Comparison of ENCODE assay signal across 16 cellular contexts in genomic region chr3:12413721-12414255, GRCh38.
"Had no signal": no experiment of that assay in that cellular context is flagged by ENCODE, and none has a peak within 500 bp of the region (broad histone marks: within the 10 kb centered on the region; RNA-seq: fewer than 3 reads in every experiment).

No MANE protein-coding gene starts in this region.

- H3K27ac Mint-ChIP-seq: activated naive CD8-positive, alpha-beta T cell; stimulated activated naive CD8-positive, alpha-beta T cell treated with anti-CD3 and anti-CD28 coated beads, Interleukin-15, Interleukin-2, amounts not matched to agents 100 ng/mL and 50 ng/mL, for 24 hours had no signal

- H3K36me3 ChIP-seq: brain microvascular endothelial cell, esophagus squamous epithelium, thoracic aorta had no signal

- ATAC-seq: activated CD4-positive, CD25-positive, alpha-beta regulatory T cell treated with anti-CD3 and anti-CD28 coated beads, Interleukin-2, amount 50 U/mL, for 24 hours; left colon had no signal

- H3K4me3 Mint-ChIP-seq: activated naive CD8-positive, alpha-beta T cell; stimulated activated naive CD8-positive, alpha-beta T cell treated with anti-CD3 and anti-CD28 coated beads, Interleukin-15, Interleukin-2, amounts not matched to agents 100 ng/mL and 50 ng/mL, for 24 hours had no signal

- H3K9me3 ChIP-seq: esophagus squamous epithelium, thoracic aorta had no signal

- H3K4me3 ChIP-seq: esophagus squamous epithelium, thoracic aorta had no signal

- H3K27me3 ChIP-seq: brain microvascular endothelial cell, esophagus squamous epithelium had no signal

- H3K36me3 Mint-ChIP-seq: activated naive CD8-positive, alpha-beta T cell had no signal

- H3K4me1 ChIP-seq: esophagus squamous epithelium had no signal

- H3K9me3 Mint-ChIP-seq: stimulated activated naive CD8-positive, alpha-beta T cell treated with anti-CD3 and anti-CD28 coated beads, Interleukin-15, Interleukin-2, amounts not matched to agents 100 ng/mL and 50 ng/mL, for 24 hours had no signal

- H3K27ac ChIP-seq: brain microvascular endothelial cell, esophagus squamous epithelium, thoracic aorta had no signal

- DNase-seq: activated CD4-positive, alpha-beta T cell treated with anti-CD3 and anti-CD28 coated beads, Interleukin-2, amount 50 U/mL, for 4 hours; activated effector memory CD4-positive, alpha-beta T cell treated with Interleukin-2 at 50 U/mL for 16 hours; activated T-cell treated with anti-CD3 and anti-CD28 coated beads, Interleukin-2, amount 50 U/mL, for 1 hour; amygdala; brain microvascular endothelial cell; esophagus squamous epithelium; foreskin fibroblast; head of caudate nucleus; left colon; mesendoderm; stimulated activated CD4-positive, alpha-beta T cell treated with anti-CD3 and anti-CD28 coated beads, Interleukin-4, amount 100 ng/mL, for 1 hour; stimulated activated CD8-positive, alpha-beta memory T cell treated with anti-CD3 and anti-CD28 coated beads, Interleukin-4, amount 100 ng/mL, for 48 hours had no signal
